ENCODE assay signal across 10 cellular contexts in the genomic region with DNA sequence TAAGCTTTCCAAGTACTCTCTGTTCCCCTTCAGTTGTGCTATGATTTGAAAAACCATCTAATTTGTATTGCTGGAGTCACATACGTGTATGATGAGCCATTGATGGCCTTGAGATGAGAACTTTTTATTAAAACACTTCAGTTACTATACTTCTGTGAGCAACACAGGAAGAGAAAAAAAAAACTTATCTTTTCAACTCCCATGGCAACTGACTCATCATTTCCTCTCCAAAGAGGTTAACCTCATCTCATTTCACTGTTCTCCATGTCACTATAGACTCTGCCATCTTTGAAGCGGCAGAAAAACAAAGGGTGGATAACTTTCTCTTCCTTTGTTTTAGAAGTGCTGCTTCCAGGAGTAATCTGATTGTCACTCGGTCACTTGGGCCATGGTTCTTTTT.
DNase-seq lines count a peak whose midpoint lies in the region; ATAC-seq and TF ChIP-seq lines count a peak whose summit lies in the region.
"Had no signal": no experiment of that assay in that cellular context is flagged by ENCODE, and none has a peak within 500 bp of the region (broad histone marks: within the 10 kb centered on the region; RNA-seq: fewer than 3 reads in every experiment).

No MANE protein-coding gene starts in this region.

- no peaks in the 10 kb centered on the region for H3K27me3 ChIP-seq in GM23248 (replicated peaks; ENCODE audit: insufficient read depth)
- H3K27me3 ChIP-seq: tibial artery had no signal

- peaks cover 8% of the 10 kb centered on the region for H3K9me3 Mint-ChIP-seq in T-helper 2 cell treated with Interferon-gamma antibody and Interleukin-4, amounts not matched to agents 5 μg/mL and 100 μg/mL, for 36 hours

- no peak for ATAC-seq in GM19035 (IDR thresholded peaks at IDR 0.05; ENCODE audit: unreplicated experiment)

- H3K4me3 ChIP-seq in GM23248 (no peak overlapping the region), foreskin fibroblast (ENCODE audit: low read depth in 1 of 2, low read length in 2 of 2) (no peak overlapping the region)
- H3K4me3 ChIP-seq: prostate gland, tibial artery had no signal

- H3K9me3 ChIP-seq in GM23248 (ENCODE audit: low read depth) = no peaks in the 10 kb centered on the region
- H3K9me3 ChIP-seq: prostate gland, tibial artery had no signal

- no peak overlapping the region for H3K4me2 ChIP-seq in GM23248 (ENCODE audit: unreplicated experiment)

- H3K79me2 ChIP-seq in GM23248 (ENCODE audit: insufficient read depth) = no peaks in the 10 kb centered on the region

- H3K4me1 ChIP-seq in GM23248 (ENCODE audit: insufficient read depth) = peaks cover 25% of the 10 kb centered on the region
- H3K4me1 ChIP-seq: prostate gland, tibial artery had no signal

- WGBS in GM23248 (ENCODE audit: low coverage in 1 of 2, low lambda C conversion rate in 2 of 2, missing lambda C conversion rate in 2 of 2), 2 experiments = 67 to 76% methylated on average over 3 of the region's 3 CpGs

- H3K27ac Mint-ChIP-seq in T-helper 2 cell treated with Interferon-gamma antibody and Interleukin-4, amounts not matched to agents 5 μg/mL and 100 μg/mL, for 36 hours = peak overlapping the region; percentile 85

- peak overlapping the region; percentile 71 for H3K27ac ChIP-seq in GM23248
- H3K27ac ChIP-seq: prostate gland, tibial artery had no signal

- H3F3A ChIP-seq in GM23248 (ENCODE audit: insufficient read depth) = peaks cover 30% of the 10 kb centered on the region

- DNase-seq in AML-193 (lab: John Stamatoyannopoulos, UW) (peak; percentile 3 to 6), GM23248 (peak; percentile 88), foreskin fibroblast (peak; percentile 67 to 71), GM10266 (ENCODE audit: extremely low spot score) (no peak), NCI-H2196 (lab: John Stamatoyannopoulos, UW; ENCODE audit: unreplicated experiment) (no peak), mucosa of gallbladder (ENCODE audit: low spot score) (no peak)
- DNase-seq in T-helper 2 cell treated with Interferon-gamma antibody and Interleukin-4, amounts not matched to agents 5 μg/mL and 100 μg/mL, for 36 hours (ENCODE audit: low spot score) = peak; percentile 55
- DNase-seq: tibial artery had no signal

- no peaks in the 10 kb centered on the region for H3K36me3 ChIP-seq in GM23248 (ENCODE audit: low read depth)
- H3K36me3 ChIP-seq: prostate gland, tibial artery had no signal

- H3K36me3 Mint-ChIP-seq in T-helper 2 cell treated with Interferon-gamma antibody and Interleukin-4, amounts not matched to agents 5 μg/mL and 100 μg/mL, for 36 hours (ENCODE audit: low read depth) = peaks cover 5% of the 10 kb centered on the region

- H3K27me3 Mint-ChIP-seq in T-helper 2 cell treated with Interferon-gamma antibody and Interleukin-4, amounts not matched to agents 5 μg/mL and 100 μg/mL, for 36 hours (ENCODE audit: low read depth) = peaks cover 10% of the 10 kb centered on the region

- H4K20me1 ChIP-seq in GM23248 (ENCODE audit: insufficient read depth) = no peaks in the 10 kb centered on the region

- H3K9me2 ChIP-seq in GM23248 (ENCODE audit: insufficient read depth) = no peaks in the 10 kb centered on the region; the same call in 1 of the 2 replicates

- H3K9ac ChIP-seq in GM23248 = peak overlapping the region; percentile 22; the same call in 1 of the 2 replicates

- in situ Hi-C loops in GM23248 (cut with MboI) = no loop called here

- no peak for TF ChIP-seq CTCF in foreskin fibroblast (IDR thresholded peaks at IDR 0.05; ENCODE audit: low read depth, low read length)
- TF ChIP-seq CTCF in GM10266 (IDR thresholded peaks at IDR 0.05; ENCODE audit: control insufficient read depth, insufficient read depth, low read depth, missing control alignments) = no peak

- H3K4me3 Mint-ChIP-seq in T-helper 2 cell treated with Interferon-gamma antibody and Interleukin-4, amounts not matched to agents 5 μg/mL and 100 μg/mL, for 36 hours = peak overlapping the region; percentile 51

- H3K4me1 Mint-ChIP-seq in T-helper 2 cell treated with Interferon-gamma antibody and Interleukin-4, amounts not matched to agents 5 μg/mL and 100 μg/mL, for 36 hours (ENCODE audit: low read depth) = peaks cover 24% of the 10 kb centered on the region

- H2AFZ ChIP-seq in GM23248 = peak overlapping the region; percentile 57

Comparison
In these comparisons a context has a peak if more than half of its experiments do, and no peak if none do; other contexts are left out.
1. DNase-seq: peak in AML-193 (2 of 2), GM23248 (single experiment), T-helper 2 cell treated with Interferon-gamma antibody and Interleukin-4, amounts not matched to agents 5 μg/mL and 100 μg/mL, for 36 hours (single experiment) and foreskin fibroblast (2 of 2); none in GM10266 (single experiment), NCI-H2196 (single experiment) and mucosa of gallbladder (single experiment).